In the genomic region with DNA sequence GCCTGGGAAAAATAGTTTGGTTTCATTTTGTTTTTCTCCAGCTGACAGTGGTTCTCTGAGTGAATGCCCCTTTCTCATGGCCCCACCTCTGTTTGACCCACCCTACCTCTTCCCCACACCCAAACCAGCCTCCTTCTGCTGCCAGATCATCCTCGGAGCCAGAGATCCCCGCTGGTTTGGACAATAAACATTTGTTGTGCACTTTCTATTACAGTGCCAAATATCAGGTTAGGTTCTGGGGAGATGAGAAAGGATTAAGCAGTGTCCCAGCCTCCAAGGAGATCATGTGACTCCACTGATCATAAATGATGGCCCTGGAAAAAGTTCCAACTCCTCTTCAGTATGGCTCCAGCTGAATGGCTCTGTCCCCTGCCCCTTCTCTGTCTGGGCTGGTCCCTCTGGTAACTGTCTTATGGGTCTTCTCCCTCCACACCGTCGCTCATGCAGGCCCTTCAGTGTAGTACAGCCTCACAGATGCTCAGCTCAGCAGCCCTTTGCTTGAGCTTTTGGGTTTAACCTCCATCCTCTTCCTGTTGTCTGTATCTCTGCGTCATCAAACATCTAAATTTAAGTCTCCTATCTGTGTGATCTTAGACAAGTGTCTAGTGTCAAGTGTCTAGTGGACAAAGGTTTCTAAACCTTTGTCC, we compare ENCODE assay signal across 8 cellular contexts. TPM values are rescaled to one million over a fixed set of nuclear protein-coding genes. Genes with fewer than 3 reads are reported as not detected.
A peak's percentile ranks its signal among the peaks of the same experiment; 100 is the strongest.
DNase-seq lines count a peak whose midpoint lies in the region; ATAC-seq and TF ChIP-seq lines count a peak whose summit lies in the region.

No MANE protein-coding gene starts in this region.

- intact Hi-C loops in activated T-helper 1 cell treated with anti-CD3 and anti-CD28 coated beads, Interleukin-12 subunit alpha, Interleukin-12 subunit beta, Interleukin-2, Interleukin-4 antibody, amounts not matched to agents 30 ng/mL and 10 ng/mL and 1 ng/mL, durations not matched to agents 14 hours and 24 hours and 36 hours (cut with micrococcal nuclease) = loop anchor here (1.0 kb wide), 2 partner anchors 10 to 18 kb away; no protein-coding TSS in a partner anchor

- no peaks in the 10 kb centered on the region for H3K9me3 ChIP-seq in tibial nerve

- peaks cover 91% of the 10 kb centered on the region for H3K4me1 Mint-ChIP-seq in activated T-helper 1 cell treated with anti-CD3 and anti-CD28 coated beads, Interleukin-12 subunit alpha, Interleukin-12 subunit beta, Interleukin-2, Interleukin-4 antibody, amounts not matched to agents 30 ng/mL and 10 ng/mL and 1 ng/mL, durations not matched to agents 14 hours and 24 hours and 36 hours (ENCODE audit: low read depth)

- H3K27ac ChIP-seq in tibial nerve = peak overlapping the region; percentile 16 to 78 (median 77)

- no peak for TF ChIP-seq EP300 in tibial nerve (IDR thresholded peaks at IDR 0.05)

- H3K27me3 Mint-ChIP-seq in activated T-helper 1 cell treated with anti-CD3 and anti-CD28 coated beads, Interleukin-12 subunit alpha, Interleukin-12 subunit beta, Interleukin-2, Interleukin-4 antibody, amounts not matched to agents 30 ng/mL and 10 ng/mL and 1 ng/mL, durations not matched to agents 14 hours and 24 hours and 36 hours (ENCODE audit: insufficient read depth) = no peaks in the 10 kb centered on the region

- TF ChIP-seq CTCF in tibial nerve (IDR thresholded peaks at IDR 0.05) = no peak

- H3K27me3 ChIP-seq in tibial nerve = no peaks in the 10 kb centered on the region

- no peak for TF ChIP-seq POLR2A in tibial nerve (IDR thresholded peaks at IDR 0.05)

- H3K9me3 Mint-ChIP-seq in activated T-helper 1 cell treated with anti-CD3 and anti-CD28 coated beads, Interleukin-12 subunit alpha, Interleukin-12 subunit beta, Interleukin-2, Interleukin-4 antibody, amounts not matched to agents 30 ng/mL and 10 ng/mL and 1 ng/mL, durations not matched to agents 14 hours and 24 hours and 36 hours = peaks cover 17% of the 10 kb centered on the region

- no peaks in the 10 kb centered on the region for H3K36me3 ChIP-seq in tibial nerve

- DNase-seq in activated CD4-positive, alpha-beta T cell treated with anti-CD3 and anti-CD28 coated beads for 1 hour = peak; percentile 46
- no peak for DNase-seq in activated CD4-positive, alpha-beta T cell treated with anti-CD3 and anti-CD28 coated beads for 48 hours
- peak; percentile 59 for DNase-seq in activated T-helper 1 cell treated with anti-CD3 and anti-CD28 coated beads, Interleukin-12 subunit alpha, Interleukin-12 subunit beta, Interleukin-2, Interleukin-4 antibody, amounts not matched to agents 30 ng/mL and 10 ng/mL and 1 ng/mL, durations not matched to agents 14 hours and 24 hours and 36 hours (ENCODE audit: low spot score)
- DNase-seq in left kidney (ENCODE audit: low read depth, low spot score) = peak; percentile 21
- DNase-seq in tibial nerve (ENCODE audit: low spot score in 2 of 2) = no peak
- no peak for DNase-seq in dermis blood vessel endothelial cell
- DNase-seq in stimulated activated CD4-positive, alpha-beta T cell treated with anti-CD3 and anti-CD28 coated beads, Interleukin-12 subunit alpha, Interleukin-12 subunit beta, amount 100 ng/mL, for 4 hours = no peak

- peaks cover 20% of the 10 kb centered on the region for H3K36me3 Mint-ChIP-seq in activated T-helper 1 cell treated with anti-CD3 and anti-CD28 coated beads, Interleukin-12 subunit alpha, Interleukin-12 subunit beta, Interleukin-2, Interleukin-4 antibody, amounts not matched to agents 30 ng/mL and 10 ng/mL and 1 ng/mL, durations not matched to agents 14 hours and 24 hours and 36 hours (ENCODE audit: low read depth)

- peak overlapping the region; percentile 90 for H3K4me3 Mint-ChIP-seq in activated T-helper 1 cell treated with anti-CD3 and anti-CD28 coated beads, Interleukin-12 subunit alpha, Interleukin-12 subunit beta, Interleukin-2, Interleukin-4 antibody, amounts not matched to agents 30 ng/mL and 10 ng/mL and 1 ng/mL, durations not matched to agents 14 hours and 24 hours and 36 hours

- H3K4me3 ChIP-seq in tibial nerve = peak overlapping the region in 3 of 4 donors; percentile 5 to 25 (median 8)

- H3K27ac Mint-ChIP-seq in activated T-helper 1 cell treated with anti-CD3 and anti-CD28 coated beads, Interleukin-12 subunit alpha, Interleukin-12 subunit beta, Interleukin-2, Interleukin-4 antibody, amounts not matched to agents 30 ng/mL and 10 ng/mL and 1 ng/mL, durations not matched to agents 14 hours and 24 hours and 36 hours = peak overlapping the region; percentile 100

- WGBS in tibial nerve, 2 donors = 57 to 61% methylated on average over 5 of the region's 5 CpGs

- ATAC-seq in HG03571 (IDR thresholded peaks at IDR 0.05; ENCODE audit: unreplicated experiment) = no peak

- peaks cover 0 to 52% (median 33%) of the 10 kb centered on the region in 4 donors for H3K4me1 ChIP-seq in tibial nerve

RNA-seq across cellular contexts. Expression of a gene that starts 17.1 kb away (rescaled TPM):
- total RNA-seq in activated T-helper 1 cell treated with anti-CD3 and anti-CD28 coated beads, Interleukin-12 subunit alpha, Interleukin-12 subunit beta, Interleukin-2, Interleukin-4 antibody, amounts not matched to agents 30 ng/mL and 10 ng/mL and 1 ng/mL, durations not matched to agents 14 hours and 24 hours and 36 hours = 79.5 and 80.1 TPM in 2 replicates
- 10 to 100 TPM; 21.3 to 29.0 (median 23.1) TPM for total RNA-seq in tibial nerve
- total RNA-seq in dermis blood vessel endothelial cell = 32.2 and 57.8 TPM in 2 replicates

RNA-seq across cellular contexts. Expression of a gene that starts 44.3 kb away (rescaled TPM):
- total RNA-seq in activated T-helper 1 cell treated with anti-CD3 and anti-CD28 coated beads, Interleukin-12 subunit alpha, Interleukin-12 subunit beta, Interleukin-2, Interleukin-4 antibody, amounts not matched to agents 30 ng/mL and 10 ng/mL and 1 ng/mL, durations not matched to agents 14 hours and 24 hours and 36 hours = 86.8 and 87.2 TPM in 2 replicates
- 10 to 100 TPM; 17.1 to 54.4 (median 35.8) TPM for total RNA-seq in tibial nerve
- total RNA-seq in dermis blood vessel endothelial cell = 37.3 and 98.0 TPM in 2 replicates

Comparison
In these comparisons a context has a peak if more than half of its experiments do, and no peak if none do; other contexts are left out.
1. DNase-seq: peak in activated CD4-positive, alpha-beta T cell treated with anti-CD3 and anti-CD28 coated beads for 1 hour (single experiment), activated T-helper 1 cell treated with anti-CD3 and anti-CD28 coated beads, Interleukin-12 subunit alpha, Interleukin-12 subunit beta, Interleukin-2, Interleukin-4 antibody, amounts not matched to agents 30 ng/mL and 10 ng/mL and 1 ng/mL, durations not matched to agents 14 hours and 24 hours and 36 hours (single experiment) and left kidney (single experiment); none in activated CD4-positive, alpha-beta T cell treated with anti-CD3 and anti-CD28 coated beads for 48 hours (single experiment), tibial nerve (0 of 2), dermis blood vessel endothelial cell (single experiment) and stimulated activated CD4-positive, alpha-beta T cell treated with anti-CD3 and anti-CD28 coated beads, Interleukin-12 subunit alpha, Interleukin-12 subunit beta, amount 100 ng/mL, for 4 hours (single experiment).